ENCODE assay signal across 8 cellular contexts in the genomic region with DNA sequence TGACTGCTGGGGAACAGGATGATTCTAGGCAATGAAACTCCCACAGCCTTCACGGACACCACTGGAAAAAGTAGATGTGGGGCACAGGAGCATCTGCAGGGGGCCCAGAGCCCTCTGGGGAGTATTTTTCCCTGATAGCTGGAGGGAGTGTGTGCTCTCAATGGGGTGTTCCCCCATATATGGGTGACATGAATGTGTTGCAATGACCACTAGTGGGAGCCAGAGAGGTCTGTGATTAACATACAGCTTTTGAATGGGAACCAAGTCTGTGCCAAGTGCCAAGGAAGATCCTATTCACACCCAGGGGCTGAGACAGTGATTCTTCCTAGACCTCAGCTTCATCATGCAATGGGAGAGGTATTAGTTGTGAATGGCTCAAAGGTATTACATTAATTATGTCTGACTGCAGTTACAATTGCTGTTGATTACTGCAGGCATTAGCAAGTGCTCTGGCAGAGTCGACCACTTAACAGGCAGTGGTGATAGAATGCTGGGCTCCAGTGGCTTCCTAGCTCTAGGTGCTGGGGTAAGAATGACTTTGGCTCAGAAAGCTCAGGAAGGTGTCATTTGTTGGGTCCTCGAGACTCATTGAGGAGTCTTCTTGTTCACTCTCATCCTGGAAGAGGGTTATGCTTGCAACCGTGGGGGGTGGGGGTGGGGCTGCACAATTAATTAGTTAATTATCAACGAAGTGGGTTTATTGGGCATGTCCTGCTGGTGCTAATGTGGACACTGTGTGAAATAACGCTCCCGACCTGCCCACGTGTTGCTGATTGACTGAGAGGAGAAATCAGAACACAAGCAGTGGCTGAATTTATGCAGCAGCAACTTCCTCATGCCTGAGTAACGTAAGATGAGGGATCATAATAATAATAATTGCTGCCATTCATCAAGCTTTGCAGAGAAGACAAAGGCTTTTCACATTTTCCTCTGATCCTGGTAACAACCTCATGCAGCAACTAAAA.
DNase-seq lines count a peak whose midpoint lies in the region; ATAC-seq and TF ChIP-seq lines count a peak whose summit lies in the region.

No MANE protein-coding gene starts in this region.

- no peaks in the 10 kb centered on the region for H3K36me3 ChIP-seq in lower lobe of right lung

- DNase-seq in DMS53 treated with DMSO at 0.1 percent for 48 hours (lab: John Stamatoyannopoulos, UW; ENCODE audit: unreplicated experiment) (peak; percentile 23), MV-4-11 (lab: John Stamatoyannopoulos, UW) (peak; percentile 53), T-helper 1 cell (peak in 3 of 5 donors; percentile 11 to 58 (median 18)), dedifferentiated amniotic fluid mesenchymal stem cell (ENCODE audit: extremely low spot score) (peak; percentile 62), lower lobe of right lung (no peak), NCI-H2107 (lab: John Stamatoyannopoulos, UW) (no peak)
- DNase-seq in stimulated activated naive CD4-positive, alpha-beta T cell treated with Interleukin-2 at 50 U/mL for 16 hours (lab: John Stamatoyannopoulos, UW): peak; percentile 5

- no peaks in the 10 kb centered on the region for H3K9me3 ChIP-seq in lower lobe of right lung

- peaks cover 5% of the 10 kb centered on the region for H3K27me3 ChIP-seq in lower lobe of right lung (ENCODE audit: low read depth)

- no peak overlapping the region for H3K27ac ChIP-seq in lower lobe of right lung

- ATAC-seq in GM21529 (IDR thresholded peaks at IDR 0.05; ENCODE audit: unreplicated experiment): peak; percentile 70
- ATAC-seq in lower lobe of right lung: peak; percentile 67 to 81

- no peak overlapping the region for H3K4me3 ChIP-seq in lower lobe of right lung

- H3K4me1 ChIP-seq in lower lobe of right lung: no peaks in the 10 kb centered on the region

- TF ChIP-seq CTCF in lower lobe of right lung (IDR thresholded peaks at IDR 0.05): peak; percentile 63

- intact Hi-C loops in lower lobe of right lung (cut with DNase I): no loop called here

Comparison
In these comparisons a context has a peak if more than half of its experiments do, and no peak if none do; other contexts are left out.
1. DNase-seq: peak in DMS53 treated with DMSO at 0.1 percent for 48 hours (single experiment), MV-4-11 (single experiment), T-helper 1 cell (3 of 5), dedifferentiated amniotic fluid mesenchymal stem cell (single experiment) and stimulated activated naive CD4-positive, alpha-beta T cell treated with Interleukin-2 at 50 U/mL for 16 hours (single experiment); none in lower lobe of right lung (single experiment) and NCI-H2107 (single experiment).